Comparison of ENCODE assay signal across 2 cellular contexts in genomic region chr2:186862869-186863709, GRCh38.
TF ChIP-seq lines count a peak whose summit lies in the region.

No MANE protein-coding gene starts in this region.

TF ChIP-seq in GM23338, 12 proteins besides CTCF, POLR2A, EP300 and RAD21 (continued from another document):
- TF ChIP-seq ZNF462 (CRISPR knock-in tag; IDR thresholded peaks at IDR 0.05) = no peak
- TF ChIP-seq EZH2phosphoT487 (IDR thresholded peaks at IDR 0.05; ENCODE audit: unreplicated experiment) = no peak
- no peak for TF ChIP-seq ETS1 (IDR thresholded peaks at IDR 0.05)
- no peak for TF ChIP-seq REST (IDR thresholded peaks at IDR 0.05; ENCODE audit: unreplicated experiment)
- TF ChIP-seq JUNB (IDR thresholded peaks at IDR 0.05; ENCODE audit: unreplicated experiment) = no peak
- TF ChIP-seq POLR2AphosphoS5 (IDR thresholded peaks at IDR 0.05; ENCODE audit: low read depth) = no peak
- TF ChIP-seq STAT1 (IDR thresholded peaks at IDR 0.05; ENCODE audit: unreplicated experiment) = no peak
- TF ChIP-seq NANOG (IDR thresholded peaks at IDR 0.05; ENCODE audit: borderline replicate concordance) = no peak
- TF ChIP-seq ZNF114 (CRISPR knock-in tag; IDR thresholded peaks at IDR 0.05) = no peak
- TF ChIP-seq EZH2 (IDR thresholded peaks at IDR 0.05; ENCODE audit: low read depth, unreplicated experiment) = no peak

TF ChIP-seq in GM12878, 131 proteins besides CTCF, POLR2A, EP300 and RAD21:
- TF ChIP-seq USF1 (IDR thresholded peaks at IDR 0.05; ENCODE audit: borderline replicate concordance, extremely low read length, insufficient read depth, low read depth, low read length) (no peak), ATF3 (IDR thresholded peaks at IDR 0.05; ENCODE audit: borderline replicate concordance, extremely low read depth, low read depth, low read length) (no peak), PKNOX1 (IDR thresholded peaks at IDR 0.05) (no peak), LARP7 (IDR thresholded peaks at IDR 0.05) (no peak), SMC3 (IDR thresholded peaks at IDR 0.05; ENCODE audit: borderline replicate concordance, low read length) (peak; percentile 86), SMAD5 (IDR thresholded peaks at IDR 0.05; ENCODE audit: low read depth) (no peak), BCLAF1 (IDR thresholded peaks at IDR 0.05) (no peak), GATAD2B (conservative IDR thresholded peaks at IDR 0.05; ENCODE audit: low read depth) (no peak), NFIC (IDR thresholded peaks at IDR 0.05; ENCODE audit: low read depth, low read length) (no peak), ETV6 (conservative IDR thresholded peaks at IDR 0.05 in 1 of 2, IDR thresholded peaks at IDR 0.05 in 1 of 2; ENCODE audit: borderline replicate concordance in 1 of 2, low read depth in 1 of 2) (no peak), MTA2 (IDR thresholded peaks at IDR 0.05; ENCODE audit: low read depth) (peak; percentile 40; the same call in 1 of the 2 replicates), NBN (IDR thresholded peaks at IDR 0.05) (no peak), RB1 (IDR thresholded peaks at IDR 0.05; ENCODE audit: borderline replicate concordance) (no peak), RELA (IDR thresholded peaks at IDR 0.05; ENCODE audit: borderline replicate concordance, partially characterized antibody) (no peak), BACH1 (IDR thresholded peaks at IDR 0.05; ENCODE audit: borderline replicate concordance) (no peak), MEF2B (IDR thresholded peaks at IDR 0.05; ENCODE audit: partially characterized antibody, poor library complexity, severe bottlenecking) (peak; percentile 35), ZNF592 (IDR thresholded peaks at IDR 0.05) (0 out of 2 replicates have a peak, but pooled peaks have one; percentile 54), SIN3A (IDR thresholded peaks at IDR 0.05; ENCODE audit: low read depth, low read length) (no peak), KAT2A (conservative IDR thresholded peaks at IDR 0.05; ENCODE audit: control insufficient read depth, low read depth, low read length) (no peak), NFYA (IDR thresholded peaks at IDR 0.05; ENCODE audit: borderline replicate concordance, low read depth, low read length) (no peak), ATF2 (IDR thresholded peaks at IDR 0.05; ENCODE audit: low read length) (peak; percentile 29; the same call in 1 of the 2 replicates), SREBF2 (IDR thresholded peaks at IDR 0.05; ENCODE audit: low read length) (no peak), CEBPZ (IDR thresholded peaks at IDR 0.05; ENCODE audit: low read depth, low read length) (no peak), TCF12 (IDR thresholded peaks at IDR 0.05; ENCODE audit: low read depth, low read length) (no peak), HDAC2 (IDR thresholded peaks at IDR 0.05) (no peak), BHLHE40 (IDR thresholded peaks at IDR 0.05; ENCODE audit: borderline replicate concordance in 1 of 2, low read depth in 2 of 2, low read length in 1 of 2) (no peak), PAX5 (IDR thresholded peaks at IDR 0.05; ENCODE audit: borderline replicate concordance, low read depth, low read length) (no peak), SKIL (IDR thresholded peaks at IDR 0.05; ENCODE audit: low read depth, poor library complexity, severe bottlenecking) (peak; percentile 40), RAD51 (IDR thresholded peaks at IDR 0.05) (no peak), ZNF24 (IDR thresholded peaks at IDR 0.05) (peak; percentile 94)
